8 cellular contexts compared by ENCODE assay signal in the genomic region with DNA sequence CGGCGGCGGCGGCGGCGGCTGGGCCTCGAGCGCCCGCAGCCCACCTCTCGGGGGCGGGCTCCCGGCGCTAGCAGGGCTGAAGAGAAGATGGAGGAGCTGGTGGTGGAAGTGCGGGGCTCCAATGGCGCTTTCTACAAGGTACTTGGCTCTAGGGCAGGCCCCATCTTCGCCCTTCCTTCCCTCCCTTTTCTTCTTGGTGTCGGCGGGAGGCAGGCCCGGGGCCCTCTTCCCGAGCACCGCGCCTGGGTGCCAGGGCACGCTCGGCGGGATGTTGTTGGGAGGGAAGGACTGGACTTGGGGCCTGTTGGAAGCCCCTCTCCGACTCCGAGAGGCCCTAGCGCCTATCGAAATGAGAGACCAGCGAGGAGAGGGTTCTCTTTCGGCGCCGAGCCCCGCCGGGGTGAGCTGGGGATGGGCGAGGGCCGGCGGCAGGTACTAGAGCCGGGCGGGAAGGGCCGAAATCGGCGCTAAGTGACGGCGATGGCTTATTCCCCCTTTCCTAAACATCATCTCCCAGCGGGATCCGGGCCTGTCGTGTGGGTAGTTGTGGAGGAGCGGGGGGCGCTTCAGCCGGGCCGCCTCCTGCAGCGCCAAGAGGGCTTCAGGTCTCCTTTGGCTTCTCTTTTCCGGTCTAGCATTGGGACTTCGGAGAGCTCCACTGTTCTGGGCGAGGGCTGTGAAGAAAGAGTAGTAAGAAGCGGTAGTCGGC. TPM values are rescaled to one million over a fixed set of nuclear protein-coding genes. Genes with fewer than 3 reads are reported as not detected.
DNase-seq lines count a peak whose midpoint lies in the region; ATAC-seq, FAIRE-seq and TF ChIP-seq lines count a peak whose summit lies in the region.

No MANE protein-coding gene starts in this region.

- no peak overlapping the region for H2AFZ ChIP-seq in H1 (ENCODE audit: low read length)

- peaks cover 0 to 2% of the 10 kb centered on the region in 2 experiments for H4K20me1 ChIP-seq in H1 (replicated peaks in 1 of 2; ENCODE audit: control insufficient read depth in 1 of 2, insufficient read depth in 2 of 2, low read length in 2 of 2)

- CTCF ChIA-PET in activated CD4-positive, alpha-beta T cell treated with anti-CD3 and anti-CD28 coated beads, Interleukin-2, amount 10 ng/mL, durations not matched to agents 7 days and 5 days (lab: Charles Lee), result no interaction called here
- CTCF ChIA-PET in H1 (lab: Charles Lee; ENCODE audit: partially characterized antibody), result no interaction called here

- no peak for FAIRE-seq in H1 (lab: Jason Lieb, UNC)

- peaks cover 45% of the 10 kb centered on the region for H3K4me1 Mint-ChIP-seq in activated CD4-positive, alpha-beta T cell treated with anti-CD3 and anti-CD28 coated beads, Interleukin-2, amount 10 ng/mL, durations not matched to agents 7 days and 5 days
- peaks cover 18% of the 10 kb centered on the region for H3K4me1 Mint-ChIP-seq in stimulated activated memory B cell treated with anti-CD40 and anti-IgM and Interleukin-4, amounts not matched to agents 10 μg/mL and 1 μg/mL and 100 μg/mL, for 72 hours

- no peaks in the 10 kb centered on the region for H3K79me1 ChIP-seq in H1 (ENCODE audit: low read depth, low read length)

- H2BK5ac ChIP-seq in H1 (ENCODE audit: low read depth, low read length), result peak overlapping the region; percentile 44; the same call in 1 of the 2 replicates

- H3K4me2 ChIP-seq in H1 (ENCODE audit: insufficient read depth in 1 of 2, low read depth in 2 of 2, low read length in 2 of 2), result peak overlapping the region; percentile 59 to 74

- peak overlapping the region; percentile 53 for H3K56ac ChIP-seq in H1 (replicated peaks; ENCODE audit: insufficient read length, low read depth, low read length)

- no peaks in the 10 kb centered on the region for H3K9me3 Mint-ChIP-seq in activated CD4-positive, alpha-beta T cell treated with anti-CD3 and anti-CD28 coated beads, Interleukin-2, amount 10 ng/mL, durations not matched to agents 7 days and 5 days
- no peaks in the 10 kb centered on the region for H3K9me3 Mint-ChIP-seq in stimulated activated memory B cell treated with anti-CD40 and anti-IgM and Interleukin-4, amounts not matched to agents 10 μg/mL and 1 μg/mL and 100 μg/mL, for 72 hours

- TF ChIP-seq CTCF in H1 (IDR thresholded peaks at IDR 0.05; ENCODE audit: control extremely low read depth in 1 of 3, insufficient read depth in 1 of 3, low read depth in 1 of 3, low read length in 3 of 3), result no peak

- TF ChIP-seq RAD21 in H1 (IDR thresholded peaks at IDR 0.05 in 1 of 2, conservative IDR thresholded peaks at IDR 0.05 in 1 of 2; ENCODE audit: low read depth in 2 of 2, low read length in 2 of 2), result no peak

- H3K36me3 ChIP-seq in H1 (ENCODE audit: control insufficient read depth in 2 of 4, insufficient read depth in 4 of 4, low read length in 3 of 4), result no peaks in the 10 kb centered on the region

- H3K14ac ChIP-seq in H1 (ENCODE audit: insufficient read length), result no peak overlapping the region

- peaks cover 0 to 4% (median 2%) of the 10 kb centered on the region in 4 experiments; a peak in 3 of 7 replicates for H3K27me3 ChIP-seq in H1 (replicated peaks in 1 of 4; ENCODE audit: control insufficient read depth in 3 of 4, extremely low read depth in 1 of 4, insufficient read depth in 3 of 4, low read length in 3 of 4)

- H2AK5ac ChIP-seq in H1 (ENCODE audit: low read depth, low read length), result no peak overlapping the region

- no peak overlapping the region; the same call in 1 of the 2 replicates for H2BK12ac ChIP-seq in H1 (ENCODE audit: low read depth, low read length)

- H3K27me3 Mint-ChIP-seq in activated CD4-positive, alpha-beta T cell treated with anti-CD3 and anti-CD28 coated beads, Interleukin-2, amount 10 ng/mL, durations not matched to agents 7 days and 5 days, result no peaks in the 10 kb centered on the region
- H3K27me3 Mint-ChIP-seq in stimulated activated memory B cell treated with anti-CD40 and anti-IgM and Interleukin-4, amounts not matched to agents 10 μg/mL and 1 μg/mL and 100 μg/mL, for 72 hours, result no peaks in the 10 kb centered on the region

- peaks cover 2% of the 10 kb centered on the region for H3K36me3 Mint-ChIP-seq in activated CD4-positive, alpha-beta T cell treated with anti-CD3 and anti-CD28 coated beads, Interleukin-2, amount 10 ng/mL, durations not matched to agents 7 days and 5 days (ENCODE audit: low read depth)
- no peaks in the 10 kb centered on the region for H3K36me3 Mint-ChIP-seq in stimulated activated memory B cell treated with anti-CD40 and anti-IgM and Interleukin-4, amounts not matched to agents 10 μg/mL and 1 μg/mL and 100 μg/mL, for 72 hours

- H3K23me2 ChIP-seq in H1 (ENCODE audit: low read depth, low read length), result no peaks in the 10 kb centered on the region

- H3K23ac ChIP-seq in H1 (ENCODE audit: insufficient read length), result no peak overlapping the region

- peaks cover 0 to 6% (median 4%) of the 10 kb centered on the region in 4 experiments; a peak in 2 of 7 replicates for H3K4me1 ChIP-seq in H1 (replicated peaks in 1 of 4; ENCODE audit: control insufficient read depth in 3 of 4, insufficient read depth in 4 of 4, low read length in 3 of 4)

- peak; percentile 33 for ATAC-seq in HG02571 (IDR thresholded peaks at IDR 0.05; ENCODE audit: unreplicated experiment)
- peak; percentile 49 for ATAC-seq in stimulated activated memory B cell treated with anti-CD40 and anti-IgM and Interleukin-4, amounts not matched to agents 10 μg/mL and 1 μg/mL and 100 μg/mL, for 72 hours

- no peak overlapping the region for H2BK15ac ChIP-seq in H1 (ENCODE audit: low read length)

- WGBS in H1 (ENCODE audit: extremely low coverage in 1 of 2, insufficient coverage in 1 of 2, insufficient read length in 1 of 2, insufficient replicate concordance in 2 of 2, low coverage in 1 of 2, low lambda C conversion rate in 2 of 2, missing lambda C conversion rate in 1 of 2), 2 experiments, result 0% methylated on average over 13 of the region's 58 CpGs; no CpG with 5 or more reads in 1 of the 2 experiments

- H3K9ac ChIP-seq in H1 (replicated peaks in 1 of 4; ENCODE audit: extremely low read depth in 1 of 4, low read depth in 3 of 4, low read length in 3 of 4), result peak overlapping the region; percentile 67 to 92 (median 82)

- no peak overlapping the region for H3K4ac ChIP-seq in H1 (replicated peaks; ENCODE audit: insufficient read length, low read depth, low read length)

- H3K4me3 Mint-ChIP-seq in activated CD4-positive, alpha-beta T cell treated with anti-CD3 and anti-CD28 coated beads, Interleukin-2, amount 10 ng/mL, durations not matched to agents 7 days and 5 days, result peak overlapping the region; percentile 96
- peak overlapping the region; percentile 98 for H3K4me3 Mint-ChIP-seq in stimulated activated memory B cell treated with anti-CD40 and anti-IgM and Interleukin-4, amounts not matched to agents 10 μg/mL and 1 μg/mL and 100 μg/mL, for 72 hours

- H3K79me2 ChIP-seq in H1 (ENCODE audit: control insufficient read depth in 1 of 2, insufficient read depth in 2 of 2, low read length in 2 of 2), result peaks cover 0 to 50% of the 10 kb centered on the region in 2 experiments; a peak in 2 of 4 replicates

- peak overlapping the region; percentile 85 for H3K27ac ChIP-seq in H1 (ENCODE audit: low read depth, low read length)

- POLR2A ChIA-PET in activated CD4-positive, alpha-beta T cell treated with anti-CD3 and anti-CD28 coated beads, Interleukin-2, amount 10 ng/mL, durations not matched to agents 7 days and 5 days (lab: Charles Lee), result no interaction called here
- POLR2A ChIA-PET in H1 (lab: Charles Lee; ENCODE audit: partially characterized antibody), result interaction anchor here (0.7 to 1.2 kb wide), 4 partner anchors 10 to 28 kb away, joined by 3 to 5 read pairs (median 4); no protein-coding TSS in a partner anchor

- H2BK120ac ChIP-seq in H1 (replicated peaks; ENCODE audit: low read depth, low read length), result no peak overlapping the region

- no peak for TF ChIP-seq EP300 in H1 (IDR thresholded peaks at IDR 0.05; ENCODE audit: borderline replicate concordance in 1 of 2, low read depth in 2 of 2, low read length in 2 of 2)

- H3K9me3 ChIP-seq in H1 (ENCODE audit: insufficient read depth in 2 of 2, low read depth in 1 of 2, low read length in 1 of 2), result no peaks in the 10 kb centered on the region

- no peak overlapping the region; the same call in 1 of the 2 replicates for H3K18ac ChIP-seq in H1 (ENCODE audit: extremely low read depth, low read length)

- peak overlapping the region; percentile 52 for H4K5ac ChIP-seq in H1 (ENCODE audit: insufficient read length, low read depth, low read length)

- no peak overlapping the region for H2BK20ac ChIP-seq in H1 (ENCODE audit: low read length)

- H3K27ac Mint-ChIP-seq in activated CD4-positive, alpha-beta T cell treated with anti-CD3 and anti-CD28 coated beads, Interleukin-2, amount 10 ng/mL, durations not matched to agents 7 days and 5 days, result peak overlapping the region; percentile 98
- peak overlapping the region; percentile 95 for H3K27ac Mint-ChIP-seq in stimulated activated memory B cell treated with anti-CD40 and anti-IgM and Interleukin-4, amounts not matched to agents 10 μg/mL and 1 μg/mL and 100 μg/mL, for 72 hours

- peak in 1 of 2 experiments; percentile 64; a peak in 1 of 3 replicates for TF ChIP-seq POLR2A in H1 (IDR thresholded peaks at IDR 0.05; ENCODE audit: control extremely low read depth in 1 of 2, low read depth in 2 of 2, low read length in 2 of 2)

- peak overlapping the region; percentile 40 for H4K91ac ChIP-seq in H1 (replicated peaks; ENCODE audit: insufficient read length, low read length)

- H4K8ac ChIP-seq in H1 (ENCODE audit: extremely low read depth, insufficient read depth, low read length), result peak overlapping the region; percentile 98

- H3K4me3 ChIP-seq in H1 (ENCODE audit: extremely low read depth in 1 of 4, insufficient read depth in 2 of 4, low read depth in 3 of 4, low read length in 4 of 4), result peak overlapping the region; percentile 69 to 88 (median 80)

- peak; percentile 11 to 16 for DNase-seq in activated CD4-positive, alpha-beta T cell treated with anti-CD3 and anti-CD28 coated beads for 4 hours
- no peak for DNase-seq in activated CD4-positive, alpha-beta T cell treated with anti-CD3 and anti-CD28 coated beads for 1 hour
- DNase-seq in NCI-H1092 (lab: John Stamatoyannopoulos, UW) (peak; percentile 45), H1 (ENCODE audit: low read depth in 1 of 2, low spot score in 2 of 2) (peak in 1 of 2 experiments; percentile 50), medulla oblongata (ENCODE audit: extremely low spot score) (peak; percentile 30)
- DNase-seq in activated CD4-positive, alpha-beta T cell treated with anti-CD3 and anti-CD28 coated beads, Interleukin-2, amount 10 ng/mL, durations not matched to agents 7 days and 5 days, result peak; percentile 38

RNA-seq across cellular contexts. Expression of a gene that starts 0.5 kb away (rescaled TPM):
- 10 to 100 TPM; 57.0 to 58.4 TPM for total RNA-seq in activated CD4-positive, alpha-beta T cell treated with anti-CD3 and anti-CD28 coated beads, Interleukin-2, amount 10 ng/mL, durations not matched to agents 7 days and 5 days
- total RNA-seq in H1 (2021; fragmentation: NEBNext Ultra II Directional; extraction: Animal tissue kit (Norgen Biotek cat#: 25700)), result 43.6 and 49.4 TPM in 2 replicates
- polyA plus RNA-seq in H1 (2011; rRNA removed), result 10.8 and 15.2 TPM in 2 replicates
- 22.8 TPM for polyA plus RNA-seq in H1 (2011; cell fraction: cytosol; rRNA removed)
- 21.4 TPM for polyA plus RNA-seq in H1 (2011; cell fraction: nucleus; rRNA removed)
- polyA plus RNA-seq in H1 (2012, experiment 1 of 2), result 33.8 to 51.8 TPM (median 42.0 TPM) in 4 replicates
- 2.9 TPM for polyA plus RNA-seq in H1 (2012, experiment 2 of 2)
- 31.5 TPM for polyA plus RNA-seq in H1 (2013, experiment 1 of 2)
- 28.9 TPM for polyA plus RNA-seq in H1 (2013, experiment 2 of 2)
- 21.2 and 37.4 TPM in 2 replicates for polyA minus RNA-seq in H1 (2011; rRNA and poly(A)+ RNA removed)
- 23.8 TPM for polyA minus RNA-seq in H1 (2011; cell fraction: cytosol; rRNA and poly(A)+ RNA removed)
- polyA minus RNA-seq in H1 (2011; cell fraction: nucleus; rRNA and poly(A)+ RNA removed), result 55.2 TPM
